Comparison of ENCODE assay signal across 8 cellular contexts in the genomic region with DNA sequence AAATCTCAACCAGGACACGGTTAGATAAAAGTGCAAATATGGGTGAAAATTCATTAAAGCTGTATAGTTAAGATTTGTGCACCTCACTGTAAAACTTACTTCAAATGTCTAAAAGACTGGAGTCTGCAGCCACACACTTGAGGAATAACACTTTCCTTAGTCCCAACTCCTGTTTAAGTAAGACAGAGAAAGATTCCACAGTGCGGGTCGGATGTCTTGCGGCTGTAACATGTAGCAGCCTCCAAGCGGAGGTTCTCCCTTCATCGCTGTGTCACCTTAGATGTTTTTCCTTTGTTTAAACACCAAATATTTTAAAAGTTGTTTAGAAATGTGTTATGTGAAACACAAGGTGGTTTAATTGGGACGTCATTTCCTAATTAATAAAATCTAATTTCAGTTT. TPM values are rescaled to one million over a fixed set of nuclear protein-coding genes. Genes with fewer than 3 reads are reported as not detected.
DNase-seq lines count a peak whose midpoint lies in the region; ATAC-seq and TF ChIP-seq lines count a peak whose summit lies in the region.

No MANE protein-coding gene starts in this region.

- CTCF ChIA-PET in WTC11 (lab: Charles Lee) = interaction anchor here (0.5 to 1.6 kb wide), 4 partner anchors 19 to 479 kb away, joined by 3 to 4 read pairs (median 3); partner anchors contain the start of genes SPON2 and UVSSA

- H3K36me3 ChIP-seq in hepatocyte (replicated peaks; ENCODE audit: insufficient read depth, low read depth) (no peaks in the 10 kb centered on the region), spleen (peaks cover 0 to 11% (median 0%) of the 10 kb centered on the region in 6 donors)

- H3K9me3 ChIP-seq in hepatocyte (ENCODE audit: low read depth) (no peaks in the 10 kb centered on the region), spleen (peaks cover 0 to 8% (median 6%) of the 10 kb centered on the region in 8 donors)

- H3K4me3 Mint-ChIP-seq in WTC11 = peak overlapping the region; percentile 86

- ATAC-seq in WTC11 = no peak

- H3K27ac Mint-ChIP-seq in WTC11 = peak overlapping the region; percentile 87

- H3K36me3 Mint-ChIP-seq in WTC11 = peaks cover 5% of the 10 kb centered on the region

- peaks cover 44% of the 10 kb centered on the region for H3K79me2 ChIP-seq in hepatocyte

- H3K27me3 Mint-ChIP-seq in WTC11 (ENCODE audit: low read depth) = peaks cover 10% of the 10 kb centered on the region

- H3K9me2 ChIP-seq in hepatocyte (replicated peaks; ENCODE audit: insufficient read depth) = no peaks in the 10 kb centered on the region

- H3K4me2 ChIP-seq in hepatocyte = peak overlapping the region; percentile 83

- peaks cover 36% of the 10 kb centered on the region for H4K20me1 ChIP-seq in hepatocyte (ENCODE audit: insufficient read depth, poor library complexity, severe bottlenecking)

- WGBS in hepatocyte (ENCODE audit: low lambda C conversion rate, missing lambda C conversion rate) = 68% methylated on average over 7 of the region's 7 CpGs
- 64 to 74% (median 70%) methylated on average over 7 of the region's 7 CpGs for WGBS in spleen, 5 donors

- H3K4me3 ChIP-seq in HFF-Myc (replicated peaks; ENCODE audit: low read depth, low read length) (peak overlapping the region; percentile 94), hepatocyte (peak overlapping the region; percentile 50), spleen (peak overlapping the region; percentile 64 to 97 (median 90))

- H3K27me3 ChIP-seq in hepatocyte = no peaks in the 10 kb centered on the region
- H3K27me3 ChIP-seq in spleen (replicated peaks in 1 of 7) = no peaks in the 10 kb centered on the region

- TF ChIP-seq CTCF in HFF-Myc (IDR thresholded peaks at IDR 0.05; ENCODE audit: low read depth, low read length, missing control alignments) (no peak), WTC11 (IDR thresholded peaks at IDR 0.05) (no peak), hepatocyte (IDR thresholded peaks at IDR 0.05; ENCODE audit: poor library complexity) (no peak), spleen (IDR thresholded peaks at IDR 0.05 in 8 of 11, conservative IDR thresholded peaks at IDR 0.05 in 3 of 11) (no peak)

- peaks cover 26% of the 10 kb centered on the region for H3K9me3 Mint-ChIP-seq in WTC11

- intact Hi-C loops in spleen (cut with DNase I; ENCODE audit: low total_unique reads) = no loop called here

- peak overlapping the region; percentile 47 for H2AFZ ChIP-seq in hepatocyte

- DNase-seq in HFF-Myc (ENCODE audit: extremely low read depth, low read depth) (no peak), WTC11 (ENCODE audit: low spot score) (no peak), hepatocyte (ENCODE audit: low spot score) (no peak), spleen (no peak), NCI-H345 (lab: John Stamatoyannopoulos, UW) (no peak), NCI-H2029 (lab: John Stamatoyannopoulos, UW) (no peak), foreskin melanocyte (no peak), NCI-H2107 (lab: John Stamatoyannopoulos, UW) (no peak)

- H3K27ac ChIP-seq in hepatocyte (peak overlapping the region; percentile 9), spleen (peak overlapping the region; percentile 84 to 95 (median 90))

- POLR2A ChIA-PET in WTC11 (lab: Charles Lee) = interaction anchor here (0.8 to 1.7 kb wide), 4 partner anchors 20 to 57 kb away, joined by 3 to 13 read pairs (median 4); partner anchors contain the start of gene UVSSA

- H3K4me1 Mint-ChIP-seq in WTC11 = peaks cover 32% of the 10 kb centered on the region

- H3K4me1 ChIP-seq in hepatocyte (ENCODE audit: insufficient read depth) (peaks cover 19% of the 10 kb centered on the region), spleen (peaks cover 33 to 48% (median 43%) of the 10 kb centered on the region in 6 donors)

- no peak for TF ChIP-seq POLR2A in spleen (IDR thresholded peaks at IDR 0.05)

TF ChIP-seq in WTC11, 78 proteins besides CTCF, POLR2A, EP300 and RAD21:
- no peak for TF ChIP-seq PRDM15 (CRISPR knock-in tag; IDR thresholded peaks at IDR 0.05)
- TF ChIP-seq EMX1 (CRISPR knock-in tag; IDR thresholded peaks at IDR 0.05) = no peak
- TF ChIP-seq HMGXB4 (CRISPR knock-in tag; IDR thresholded peaks at IDR 0.05) = no peak
- no peak for TF ChIP-seq CREM (CRISPR knock-in tag; IDR thresholded peaks at IDR 0.05)

RNA-seq across cellular contexts. Expression of gene MAEA, which starts 0.9 kb away (rescaled TPM):
- total RNA-seq in WTC11 (2021) = 66.9 to 86.9 TPM (median 79.8 TPM) in 3 replicates
- total RNA-seq in hepatocyte = 63.8 and 66.6 TPM in 2 replicates
- polyA plus RNA-seq in hepatocyte = 69.6 and 73.2 TPM in 2 replicates
- total RNA-seq in spleen = 100 to 1,000 TPM in 1 of 7 donors, 10 to 100 TPM in 6; 64.3 to 112 (median 85.6) TPM
- polyA plus RNA-seq in spleen = 10 to 100 TPM; 46.6 to 76.5 (median 58.8) TPM

RNA-seq across cellular contexts. Expression of gene CTBP1, which starts 39.9 kb away (rescaled TPM):
- total RNA-seq in WTC11 (2021) = 143 to 167 TPM (median 159 TPM) in 3 replicates
- 129 and 169 TPM in 2 replicates for total RNA-seq in hepatocyte
- 147 and 179 TPM in 2 replicates for polyA plus RNA-seq in hepatocyte
- 100 to 1,000 TPM; 162 to 226 (median 196) TPM for total RNA-seq in spleen
- polyA plus RNA-seq in spleen = 100 to 1,000 TPM; 101 to 176 (median 123) TPM

RNA-seq across cellular contexts. Expression of gene UVSSA, which starts 58.2 kb away (rescaled TPM):
- total RNA-seq in WTC11 (2021) = 36.9 to 41.5 TPM (median 40.4 TPM) in 3 replicates
- 5.3 and 11.0 TPM in 2 replicates for total RNA-seq in hepatocyte
- 10.6 and 12.3 TPM in 2 replicates for polyA plus RNA-seq in hepatocyte
- total RNA-seq in spleen = 10 to 100 TPM; 23.9 to 54.0 (median 37.1) TPM
- 10 to 100 TPM in 2 of 3 donors, 1 to 10 TPM in 1; 3.0 to 15.5 (median 10.3) TPM for polyA plus RNA-seq in spleen
